ENCODE assay signal across 1 cellular context in the genomic region with DNA sequence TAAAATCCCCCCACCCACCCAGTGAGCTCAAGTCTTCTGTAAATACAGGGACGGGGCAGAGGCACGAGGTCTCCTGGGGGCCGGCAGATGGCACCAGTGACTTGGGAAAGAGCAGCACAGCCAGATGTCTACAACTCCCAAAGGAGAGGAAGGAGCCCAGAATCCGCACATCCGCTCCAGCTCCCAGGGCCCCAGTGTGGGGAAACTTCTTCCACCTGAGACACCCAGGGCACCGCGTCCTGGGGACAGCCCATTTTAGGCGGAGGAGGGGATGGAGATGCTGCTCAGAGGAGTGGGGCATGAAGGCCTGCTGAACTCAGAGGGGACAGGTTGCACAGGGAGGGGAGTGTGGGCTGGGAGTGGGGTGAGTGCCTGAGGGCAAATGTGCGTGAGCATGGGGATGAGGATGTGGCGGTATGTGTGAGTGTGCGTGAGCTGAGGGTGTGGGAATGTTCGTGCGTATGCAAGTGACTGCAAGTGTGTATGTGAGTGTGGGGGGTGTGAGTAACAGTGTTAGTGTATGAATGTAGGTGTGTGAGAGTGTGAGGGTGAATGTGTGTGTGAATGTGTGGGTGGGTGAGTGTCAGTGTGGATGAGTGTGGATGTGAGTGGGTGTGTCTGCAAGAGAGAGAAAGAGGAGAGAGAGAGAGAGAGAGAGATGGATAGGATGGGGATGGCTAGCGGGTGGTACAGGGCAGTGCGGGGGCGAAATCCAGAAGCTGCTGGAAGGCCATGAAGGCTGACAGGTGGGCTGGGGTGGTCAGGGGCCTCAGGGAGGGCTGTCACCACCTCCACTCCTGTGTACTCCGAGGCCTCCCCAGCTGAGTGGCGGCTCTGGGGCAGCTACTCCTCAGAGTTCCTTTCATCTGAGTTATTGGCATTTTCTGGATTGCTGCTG.
TF ChIP-seq lines count a peak whose summit lies in the region.

No MANE protein-coding gene starts in this region.

TF ChIP-seq in SK-N-SH treated with all-trans-retinoic acid at 6 μM for 48 hours, 23 proteins besides CTCF, POLR2A, EP300 and RAD21 (continued from another document):
- TF ChIP-seq, protein P1, sequence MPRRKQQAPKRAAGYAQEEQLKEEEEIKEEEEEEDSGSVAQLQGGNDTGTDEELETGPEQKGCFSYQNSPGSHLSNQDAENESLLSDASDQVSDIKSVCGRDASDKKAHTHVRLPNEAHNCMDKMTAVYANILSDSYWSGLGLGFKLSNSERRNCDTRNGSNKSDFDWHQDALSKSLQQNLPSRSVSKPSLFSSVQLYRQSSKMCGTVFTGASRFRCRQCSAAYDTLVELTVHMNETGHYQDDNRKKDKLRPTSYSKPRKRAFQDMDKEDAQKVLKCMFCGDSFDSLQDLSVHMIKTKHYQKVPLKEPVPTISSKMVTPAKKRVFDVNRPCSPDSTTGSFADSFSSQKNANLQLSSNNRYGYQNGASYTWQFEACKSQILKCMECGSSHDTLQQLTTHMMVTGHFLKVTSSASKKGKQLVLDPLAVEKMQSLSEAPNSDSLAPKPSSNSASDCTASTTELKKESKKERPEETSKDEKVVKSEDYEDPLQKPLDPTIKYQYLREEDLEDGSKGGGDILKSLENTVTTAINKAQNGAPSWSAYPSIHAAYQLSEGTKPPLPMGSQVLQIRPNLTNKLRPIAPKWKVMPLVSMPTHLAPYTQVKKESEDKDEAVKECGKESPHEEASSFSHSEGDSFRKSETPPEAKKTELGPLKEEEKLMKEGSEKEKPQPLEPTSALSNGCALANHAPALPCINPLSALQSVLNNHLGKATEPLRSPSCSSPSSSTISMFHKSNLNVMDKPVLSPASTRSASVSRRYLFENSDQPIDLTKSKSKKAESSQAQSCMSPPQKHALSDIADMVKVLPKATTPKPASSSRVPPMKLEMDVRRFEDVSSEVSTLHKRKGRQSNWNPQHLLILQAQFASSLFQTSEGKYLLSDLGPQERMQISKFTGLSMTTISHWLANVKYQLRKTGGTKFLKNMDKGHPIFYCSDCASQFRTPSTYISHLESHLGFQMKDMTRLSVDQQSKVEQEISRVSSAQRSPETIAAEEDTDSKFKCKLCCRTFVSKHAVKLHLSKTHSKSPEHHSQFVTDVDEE (CRISPR knock-in tag; IDR thresholded peaks at IDR 0.05), result no peak
- no peak for TF ChIP-seq ARNTL (CRISPR knock-in tag; IDR thresholded peaks at IDR 0.05; ENCODE audit: borderline replicate concordance, low read depth)
- no peak for TF ChIP-seq RARB (CRISPR knock-in tag; IDR thresholded peaks at IDR 0.05)
- TF ChIP-seq SNAI2 (CRISPR knock-in tag; IDR thresholded peaks at IDR 0.05), result no peak
